ENCODE assay signal across 12 cellular contexts in the genomic region with DNA sequence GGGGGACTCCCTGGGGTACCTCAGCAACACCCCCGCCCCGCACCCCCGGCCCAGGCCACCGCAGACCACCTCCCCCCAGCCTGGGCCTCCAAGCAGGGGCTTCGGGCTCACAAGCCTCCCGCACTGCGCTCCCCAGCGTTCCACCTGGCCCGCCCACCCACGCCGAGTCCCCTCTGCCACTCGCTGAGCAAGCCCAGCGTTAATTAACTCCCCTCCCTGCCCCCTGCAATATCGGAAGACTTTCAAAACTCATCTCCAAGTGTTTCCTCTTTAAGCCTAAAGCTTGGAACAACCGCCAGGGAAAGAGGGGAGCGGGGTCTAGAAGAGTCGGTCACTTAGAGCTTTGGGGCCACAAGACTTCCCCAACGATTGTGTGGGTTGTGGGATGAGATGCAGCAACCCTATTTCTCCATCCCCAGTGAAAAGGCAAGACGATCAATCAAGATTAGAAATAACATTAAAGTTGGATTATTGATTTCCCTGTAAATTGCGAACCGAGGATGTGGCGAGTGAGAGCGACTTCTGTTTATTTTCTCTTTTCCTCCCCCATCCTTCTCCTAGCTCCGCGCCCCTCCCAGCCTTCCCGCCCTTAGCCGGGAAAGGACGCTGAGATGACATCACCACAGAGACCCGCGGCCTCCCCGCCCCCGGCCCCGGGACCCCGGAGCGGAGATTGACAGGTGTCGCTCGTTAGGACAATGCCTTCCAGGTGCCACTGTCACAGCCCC. TPM values are rescaled to one million over a fixed set of nuclear protein-coding genes. Genes with fewer than 3 reads are reported as not detected.
A peak's percentile ranks its signal among the peaks of the same experiment; 100 is the strongest.
DNase-seq lines count a peak whose midpoint lies in the region; ATAC-seq and TF ChIP-seq lines count a peak whose summit lies in the region.
"Had no signal": no experiment of that assay in that cellular context is flagged by ENCODE, and none has a peak within 500 bp of the region (broad histone marks: within the 10 kb centered on the region; RNA-seq: fewer than 3 reads in every experiment).

No MANE protein-coding gene starts in this region.

- H3K9me3 Mint-ChIP-seq in CD4-positive, alpha-beta T cell, result peaks cover 5% of the 10 kb centered on the region
- H3K9me3 Mint-ChIP-seq in natural killer cell, result peaks cover 0 to 3% of the 10 kb centered on the region in 2 donors

- no peak for DNase-seq in CD4-positive, alpha-beta T cell
- DNase-seq in SK-N-MC (ENCODE audit: low read depth, low spot score) (no peak), posterior vena cava (ENCODE audit: low spot score) (peak; percentile 58), dermis blood vessel endothelial cell (no peak), T-helper 9 cell (no peak), natural killer cell (no peak), cerebellum (ENCODE audit: low spot score) (no peak)
- DNase-seq: activated T-cell treated with anti-CD3 and anti-CD28 coated beads, Interleukin-2, amount 50 U/mL, for 24 hours; Caco-2; T-helper 17 cell had no signal

- TF ChIP-seq CTCF in CD4-positive, alpha-beta T cell (IDR thresholded peaks at IDR 0.05), result no peak
- no peak for TF ChIP-seq CTCF in gastroesophageal sphincter (IDR thresholded peaks at IDR 0.05)
- TF ChIP-seq CTCF in natural killer cell (IDR thresholded peaks at IDR 0.05), result no peak

- no peaks in the 10 kb centered on the region for H3K36me3 Mint-ChIP-seq in CD4-positive, alpha-beta T cell (ENCODE audit: low read depth)
- peaks cover 20% of the 10 kb centered on the region for H3K36me3 Mint-ChIP-seq in natural killer cell

- peak overlapping the region; percentile 38 for H3K4me3 ChIP-seq in SK-N-MC
- H3K4me3 ChIP-seq in gastroesophageal sphincter, result peak overlapping the region; percentile 46 to 63

- no peak for TF ChIP-seq EP300 in gastroesophageal sphincter (IDR thresholded peaks at IDR 0.05)

- ATAC-seq in CD4-positive, alpha-beta T cell (ENCODE audit: poor library complexity), result no peak
- ATAC-seq in gastroesophageal sphincter (no peak), natural killer cell (no peak)
- ATAC-seq: HCT116, T-helper 17 cell had no signal

- POLR2A ChIA-PET in CD4-positive, alpha-beta T cell (lab: Charles Lee), result no interaction called here

- peak overlapping the region; percentile 34 for H3K4me3 Mint-ChIP-seq in CD4-positive, alpha-beta T cell
- H3K4me3 Mint-ChIP-seq in natural killer cell, result no peak overlapping the region
- H3K4me3 Mint-ChIP-seq: activated T-cell treated with anti-CD3 and anti-CD28 coated beads, Interleukin-2, amount 50 U/mL, for 24 hours had no signal

- WGBS in gastroesophageal sphincter (ENCODE audit: low coverage in 1 of 2), 2 donors, result 13 to 39% methylated on average over 15 to 22 of the region's 37 CpGs

- H3K27me3 Mint-ChIP-seq in CD4-positive, alpha-beta T cell, result peaks cover 76% of the 10 kb centered on the region
- peaks cover 68 to 74% of the 10 kb centered on the region in 2 donors for H3K27me3 Mint-ChIP-seq in natural killer cell (ENCODE audit: low read depth in 2 of 2)

- peaks cover 23% of the 10 kb centered on the region for H3K4me1 Mint-ChIP-seq in CD4-positive, alpha-beta T cell (ENCODE audit: low read depth)
- H3K4me1 Mint-ChIP-seq in natural killer cell, result peaks cover 21 to 22% of the 10 kb centered on the region in 2 donors

- peaks cover 0 to 56% (median 12%) of the 10 kb centered on the region in 3 donors for H3K4me1 ChIP-seq in gastroesophageal sphincter
- H3K4me1 ChIP-seq: Caco-2 had no signal

- H3K27me3 ChIP-seq in CD4-positive, alpha-beta T cell (ENCODE audit: control insufficient read depth, insufficient read depth, low read length), result peaks cover 91% of the 10 kb centered on the region
- no peaks in the 10 kb centered on the region for H3K27me3 ChIP-seq in gastroesophageal sphincter

- H3K27ac ChIP-seq in CD4-positive, alpha-beta T cell (ENCODE audit: low read depth, low read length), result no peak overlapping the region
- H3K27ac ChIP-seq in SK-N-MC, result no peak overlapping the region
- H3K27ac ChIP-seq in gastroesophageal sphincter, result peak overlapping the region in 3 of 4 donors; percentile 61 to 98 (median 93)

- H3K27ac Mint-ChIP-seq in CD4-positive, alpha-beta T cell, result no peak overlapping the region
- no peak overlapping the region for H3K27ac Mint-ChIP-seq in natural killer cell
- H3K27ac Mint-ChIP-seq: activated T-cell treated with anti-CD3 and anti-CD28 coated beads, Interleukin-2, amount 50 U/mL, for 24 hours; T-helper 17 cell had no signal

- no peak for TF ChIP-seq POLR2A in gastroesophageal sphincter (IDR thresholded peaks at IDR 0.05)

- CTCF ChIA-PET in CD4-positive, alpha-beta T cell (lab: Charles Lee), result no interaction called here

- no peak overlapping the region for H3K9ac ChIP-seq in SK-N-MC (ENCODE audit: insufficient read length)

- H3K36me3 ChIP-seq in SK-N-MC (ENCODE audit: insufficient read depth, low read length) (no peaks in the 10 kb centered on the region), gastroesophageal sphincter (no peaks in the 10 kb centered on the region)

- intact Hi-C loops in CD4-positive, alpha-beta T cell (cut with DNase I, micrococcal nuclease), result no loop called here
- intact Hi-C loops in posterior vena cava (cut with DNase I), result no loop called here
- intact Hi-C loops in natural killer cell (cut with micrococcal nuclease), result no loop called here

- H3K9me3 ChIP-seq in CD4-positive, alpha-beta T cell (ENCODE audit: control insufficient read depth, low read length), result no peaks in the 10 kb centered on the region
- H3K9me3 ChIP-seq in SK-N-MC (ENCODE audit: low read depth, low read length) (no peaks in the 10 kb centered on the region), gastroesophageal sphincter (no peaks in the 10 kb centered on the region)
- H3K9me3 ChIP-seq: Caco-2 had no signal

RNA-seq across cellular contexts. Expression of gene NR2F2, which starts 30.2 kb away (rescaled TPM):
- not detected for total RNA-seq in CD4-positive, alpha-beta T cell
- total RNA-seq in gastroesophageal sphincter, result 100 to 1,000 TPM in 1 of 4 donors, 10 to 100 TPM in 3; 82.7 to 126 (median 91.8) TPM
- total RNA-seq in posterior vena cava, result 100 to 1,000 TPM; 208 to 213 TPM
- total RNA-seq in dermis blood vessel endothelial cell, result 14.0 and 36.6 TPM in 2 replicates
- not detected for total RNA-seq in natural killer cell
- total RNA-seq in cerebellum, result 22.8 TPM
- total RNA-seq: T-helper 17 cell had no signal

Comparison
In these comparisons a context has a peak if more than half of its experiments do, and no peak if none do; other contexts are left out.
1. H3K27ac ChIP-seq: peak in gastroesophageal sphincter (3 of 4); none in CD4-positive, alpha-beta T cell (single experiment) and SK-N-MC (single experiment).
2. RNA of gene NR2F2, which starts 30.2 kb away (total RNA-seq): 208 to 213 TPM in posterior vena cava, 82.7 to 126 TPM in gastroesophageal sphincter, 22.8 TPM in cerebellum (single experiment) and 14.0 to 36.6 TPM in dermis blood vessel endothelial cell; not detected in CD4-positive, alpha-beta T cell and not detected in natural killer cell; every median in the first group is over 10 times any median in the second.